In genomic region chr20:34907616-34908469, GRCh38 we compare ENCODE assay signal across 9 cellular contexts. TPM values are rescaled to one million over a fixed set of nuclear protein-coding genes. Genes with fewer than 3 reads are reported as not detected.
DNase-seq lines count a peak whose midpoint lies in the region; ATAC-seq and TF ChIP-seq lines count a peak whose summit lies in the region.
"Had no signal": no experiment of that assay in that cellular context is flagged by ENCODE, and none has a peak within 500 bp of the region (broad histone marks: within the 10 kb centered on the region; RNA-seq: fewer than 3 reads in every experiment).

No MANE protein-coding gene starts in this region.

- H3K36me3 ChIP-seq in gastrocnemius medialis (no peaks in the 10 kb centered on the region), HAP-1 (replicated peaks) (no peaks in the 10 kb centered on the region)

- TF ChIP-seq CTCF in AG04449 (IDR thresholded peaks at IDR 0.05; ENCODE audit: insufficient read depth, low read length, missing control alignments) (no peak), gastrocnemius medialis (IDR thresholded peaks at IDR 0.05 in 4 of 5, conservative IDR thresholded peaks at IDR 0.05 in 1 of 5) (no peak)

- peak in 1 of 2 donors; percentile 16 for TF ChIP-seq POLR2A in gastrocnemius medialis (IDR thresholded peaks at IDR 0.05)

- H3K4me3 ChIP-seq in AG04449 (ENCODE audit: low read depth, low read length) (no peak overlapping the region), gastrocnemius medialis (no peak overlapping the region), HAP-1 (no peak overlapping the region)

- H3K27ac Mint-ChIP-seq in effector memory CD8-positive, alpha-beta T cell, result peak overlapping the region in 1 of 2 donors; percentile 2

- ATAC-seq in gastrocnemius medialis (peak; percentile 88 to 97), HG02588 (IDR thresholded peaks at IDR 0.05; ENCODE audit: unreplicated experiment) (no peak)
- no peak for ATAC-seq in effector memory CD8-positive, alpha-beta T cell (replicated peaks)

- H3K9me3 ChIP-seq in gastrocnemius medialis (no peaks in the 10 kb centered on the region), HAP-1 (no peaks in the 10 kb centered on the region)

- H3K4me3 Mint-ChIP-seq in effector memory CD8-positive, alpha-beta T cell, result no peak overlapping the region
- H3K4me3 Mint-ChIP-seq: activated T-cell treated with anti-CD3 and anti-CD28 coated beads, Interleukin-2, amount 50 U/mL, for 4 hours had no signal

- in situ Hi-C loops in gastrocnemius medialis (cut with MboI; ENCODE audit: low sequenced_read_pairs in 4 of 4), result no loop called here
- in situ Hi-C loops in HAP-1 (cut with MboI; ENCODE audit: low sequenced_read_pairs), result no loop called here

- CTCF ChIA-PET in AG04449 (lab: Yijun Ruan, JAX), result interaction anchor here (0.9 kb wide), 1 partner anchor 36 kb away, joined by 4 read pairs; no protein-coding TSS in a partner anchor

- H3K27ac ChIP-seq in gastrocnemius medialis, result peak overlapping the region; percentile 79 to 89 (median 87)

- H3K36me3 Mint-ChIP-seq in effector memory CD8-positive, alpha-beta T cell (ENCODE audit: insufficient read depth), result peaks cover 4% of the 10 kb centered on the region

- no peaks in the 10 kb centered on the region for H3K9me3 Mint-ChIP-seq in effector memory CD8-positive, alpha-beta T cell
- H3K9me3 Mint-ChIP-seq: activated T-cell treated with anti-CD3 and anti-CD28 coated beads, Interleukin-2, amount 50 U/mL, for 4 hours had no signal

- no peaks in the 10 kb centered on the region for H3K27me3 Mint-ChIP-seq in effector memory CD8-positive, alpha-beta T cell

- H3K27me3 ChIP-seq in gastrocnemius medialis (no peaks in the 10 kb centered on the region), HAP-1 (ENCODE audit: low read depth) (no peaks in the 10 kb centered on the region)

- no peaks in the 10 kb centered on the region for H3K4me1 Mint-ChIP-seq in effector memory CD8-positive, alpha-beta T cell (ENCODE audit: low read depth in 2 of 2)

- DNase-seq in AG04449 (ENCODE audit: low read depth, low spot score) (peak; percentile 60), HT1080 (ENCODE audit: low read depth) (peak; percentile 99), UCSD-AML1 (lab: John Stamatoyannopoulos, UW; ENCODE audit: unreplicated experiment) (peak; percentile 47), glomerular endothelial cell (ENCODE audit: extremely low read depth, low read depth, low spot score) (peak; percentile 82), gastrocnemius medialis (peak; percentile 56 to 69), HAP-1 (ENCODE audit: low spot score in 2 of 2) (no peak)
- DNase-seq in effector memory CD8-positive, alpha-beta T cell, result no peak
- DNase-seq: activated T-cell treated with anti-CD3 and anti-CD28 coated beads, Interleukin-2, amount 50 U/mL, for 4 hours had no signal

- POLR2A ChIA-PET in AG04449 (lab: Yijun Ruan, JAX), result no interaction called here

- H3K4me1 ChIP-seq in gastrocnemius medialis, result peaks cover 35 to 41% of the 10 kb centered on the region in 2 donors
- no peaks in the 10 kb centered on the region for H3K4me1 ChIP-seq in HAP-1

- intact Hi-C loops in gastrocnemius medialis (cut with DNase I; ENCODE audit: low total_unique reads), result no loop called here

RNA-seq across cellular contexts. Expression of gene ACSS2, which starts 31.4 kb away (rescaled TPM):
- total RNA-seq in HT1080 (2014; rRNA removed; shearing (Covaris generic)), result 23.0 and 23.8 TPM in 2 replicates
- polyA plus RNA-seq in HT1080 (2015; cell fraction: cytosol; rRNA removed), result 19.9 and 22.4 TPM in 2 replicates
- polyA plus RNA-seq in HT1080 (2015; cell fraction: nucleus; rRNA removed), result 46.8 and 53.3 TPM in 2 replicates
- total RNA-seq in glomerular endothelial cell (36.5 and 51.8 TPM in 2 replicates), gastrocnemius medialis (10 to 100 TPM; 70.5 to 94.7 (median 88.1) TPM)

RNA-seq across cellular contexts. Expression of gene GGT7, which starts 35.2 kb away (rescaled TPM):
- 4.2 and 4.3 TPM in 2 replicates for total RNA-seq in HT1080 (2014; rRNA removed; shearing (Covaris generic))
- 9.4 and 10.1 TPM in 2 replicates for polyA plus RNA-seq in HT1080 (2015; cell fraction: cytosol; rRNA removed)
- 39.7 and 51.4 TPM in 2 replicates for polyA plus RNA-seq in HT1080 (2015; cell fraction: nucleus; rRNA removed)
- total RNA-seq in glomerular endothelial cell (3.1 and 6.2 TPM in 2 replicates), gastrocnemius medialis (10 to 100 TPM; 11.4 to 54.2 (median 15.4) TPM)

RNA-seq across cellular contexts. Expression of gene GSS, which starts 47.8 kb away (rescaled TPM):
- total RNA-seq in HT1080 (2014; rRNA removed; shearing (Covaris generic)), result 91.8 and 95.1 TPM in 2 replicates
- polyA plus RNA-seq in HT1080 (2015; cell fraction: cytosol; rRNA removed), result 88.0 and 89.5 TPM in 2 replicates
- polyA plus RNA-seq in HT1080 (2015; cell fraction: nucleus; rRNA removed), result 156 and 163 TPM in 2 replicates
- total RNA-seq in glomerular endothelial cell, result 58.6 and 69.8 TPM in 2 replicates
- total RNA-seq in gastrocnemius medialis, result 10 to 100 TPM; 14.1 to 33.0 (median 23.8) TPM

RNA-seq across cellular contexts. Expression of gene MYH7B, which starts 47.8 kb away (rescaled TPM):
- 0.33 TPM in 1 of 2 replicates, not detected in the other for total RNA-seq in HT1080 (2014; rRNA removed; shearing (Covaris generic))
- 0.03 TPM in 1 of 2 replicates, not detected in the other for polyA plus RNA-seq in HT1080 (2015; cell fraction: cytosol; rRNA removed)
- 0.06 and 0.11 TPM in 2 replicates for polyA plus RNA-seq in HT1080 (2015; cell fraction: nucleus; rRNA removed)
- not detected in 2 replicates for total RNA-seq in glomerular endothelial cell
- 1 to 10 TPM; 1.6 to 8.5 (median 3.3) TPM for total RNA-seq in gastrocnemius medialis

Comparison
In these comparisons a context has a peak if more than half of its experiments do, and no peak if none do; other contexts are left out.
1. DNase-seq: peak in AG04449 (single experiment), HT1080 (single experiment), UCSD-AML1 (single experiment), glomerular endothelial cell (single experiment) and gastrocnemius medialis (2 of 2); none in HAP-1 (0 of 2) and effector memory CD8-positive, alpha-beta T cell (0 of 3).
2. ATAC-seq: peak in gastrocnemius medialis (2 of 2); none in HG02588 (single experiment) and effector memory CD8-positive, alpha-beta T cell (single experiment).